Comparison of ENCODE assay signal across 8 cellular contexts in the genomic region with DNA sequence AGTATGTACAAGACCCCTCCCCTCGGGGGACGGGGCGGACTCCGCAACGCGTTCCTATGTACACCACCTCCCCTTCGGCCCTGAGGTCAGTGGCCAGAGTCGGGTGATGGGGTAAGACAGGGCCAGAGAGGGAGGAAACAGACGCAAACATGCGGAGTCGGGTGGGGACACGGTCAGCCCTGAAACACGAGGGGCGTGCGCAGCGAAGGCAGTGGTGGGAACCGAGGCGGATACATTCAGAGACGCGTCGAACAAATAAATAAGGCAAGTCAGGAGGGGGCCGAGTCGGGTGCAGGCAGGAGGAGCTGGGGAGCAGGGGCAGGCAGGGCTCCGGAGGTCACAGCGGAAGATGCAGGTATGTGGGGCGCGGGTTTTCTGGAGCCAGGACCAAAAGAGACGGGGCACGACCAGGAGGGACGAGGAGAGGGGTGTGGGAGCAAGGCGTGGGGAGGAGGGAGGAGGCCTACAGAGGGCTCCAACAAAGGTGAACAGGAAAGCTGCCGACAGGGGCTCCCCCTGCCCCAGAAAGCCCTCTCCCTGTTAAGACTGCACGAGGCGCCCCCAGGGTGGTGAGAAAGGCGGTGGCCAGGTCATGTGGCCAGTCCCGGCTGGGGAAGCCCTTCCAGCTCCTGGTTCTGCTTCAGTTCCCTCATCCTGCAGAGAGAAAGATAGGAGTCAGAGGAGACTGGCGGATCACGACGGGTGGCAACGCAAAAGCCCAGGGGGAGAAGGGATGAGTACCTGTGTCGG. TPM values are rescaled to one million over a fixed set of nuclear protein-coding genes. Genes with fewer than 3 reads are reported as not detected.
DNase-seq lines count a peak whose midpoint lies in the region; ATAC-seq and TF ChIP-seq lines count a peak whose summit lies in the region.

No MANE protein-coding gene starts in this region.

- H3K4me3 Mint-ChIP-seq in chondrocyte (ENCODE audit: unreplicated experiment) = no peak overlapping the region

- H2BK15ac ChIP-seq in mesenchymal stem cell (ENCODE audit: low read depth, poor library complexity, severe bottlenecking) = peak overlapping the region; percentile 99

- H3K18ac ChIP-seq in mesenchymal stem cell (ENCODE audit: low read depth in 1 of 2, low read length in 2 of 2) = peak overlapping the region; percentile 87 to 99

- H3K4ac ChIP-seq in mesenchymal stem cell (ENCODE audit: low read depth in 1 of 2, low read length in 2 of 2) = peak overlapping the region; percentile 50 to 97

- CTCF ChIA-PET in RWPE1 (lab: Yijun Ruan, JAX) = interaction anchor here (0.9 to 1.4 kb wide), 3 partner anchors 12 to 58 kb away, joined by 3 to 5 read pairs (median 3); no protein-coding TSS in a partner anchor

- H3K9ac ChIP-seq in mesenchymal stem cell (ENCODE audit: low read length) = peak overlapping the region; percentile 99

- peak overlapping the region; percentile 74 for H2BK120ac ChIP-seq in mesenchymal stem cell (ENCODE audit: low read depth, low read length)

- peak overlapping the region; percentile 97 for H4K91ac ChIP-seq in mesenchymal stem cell (ENCODE audit: low read length)

- POLR2A ChIA-PET in RWPE1 (lab: Yijun Ruan, JAX; ENCODE audit: low non-redundant PET) = interaction anchor here (0.6 to 2.0 kb wide), 6 partner anchors 9 to 23 kb away, joined by 3 to 10 read pairs (median 4); a partner anchor contains a TSS

- peak overlapping the region; percentile 39 for H2BK5ac ChIP-seq in mesenchymal stem cell (ENCODE audit: low read depth, low read length, poor library complexity, severe bottlenecking)

- H3K36me3 ChIP-seq in mesenchymal stem cell (ENCODE audit: control insufficient read depth in 1 of 2, insufficient read depth in 2 of 2, low read depth in 1 of 2, low read length in 2 of 2) = peaks cover 35 to 41% of the 10 kb centered on the region in 2 experiments

- peaks cover 43% of the 10 kb centered on the region for H3K4me1 Mint-ChIP-seq in chondrocyte (ENCODE audit: low read depth)

- H3K14ac ChIP-seq in mesenchymal stem cell (ENCODE audit: low read length in 2 of 2) = peak overlapping the region in 1 of 2 experiments; percentile 95

- H3K36me3 Mint-ChIP-seq in chondrocyte (ENCODE audit: low read depth) = peaks cover 27% of the 10 kb centered on the region

- H3K23ac ChIP-seq in mesenchymal stem cell (ENCODE audit: low read length in 2 of 2) = peak overlapping the region in 1 of 2 experiments; percentile 90

- 7% methylated on average over 40 of the region's 41 CpGs for WGBS in mesenchymal stem cell

- H3K9me3 ChIP-seq in mesenchymal stem cell (ENCODE audit: control insufficient read depth, low read length) = no peaks in the 10 kb centered on the region

- no peaks in the 10 kb centered on the region for H3K9me3 Mint-ChIP-seq in chondrocyte (ENCODE audit: low read depth)

- no peaks in the 10 kb centered on the region for H3K27me3 Mint-ChIP-seq in chondrocyte (ENCODE audit: low read depth)

- peak overlapping the region; percentile 79 to 85 for H2BK12ac ChIP-seq in mesenchymal stem cell (ENCODE audit: low read length in 2 of 2)

- no peaks in the 10 kb centered on the region for H3K27me3 ChIP-seq in mesenchymal stem cell (ENCODE audit: control insufficient read depth in 1 of 2, insufficient read depth in 1 of 2, low read length in 2 of 2)

- ATAC-seq in GM21526 (IDR thresholded peaks at IDR 0.05; ENCODE audit: low FRiP score, unreplicated experiment) = no peak

- peak overlapping the region; percentile 59 to 94 for H3K4me3 ChIP-seq in mesenchymal stem cell (ENCODE audit: insufficient read depth in 1 of 2, low read depth in 1 of 2, low read length in 2 of 2)

- no peak overlapping the region for H3K27ac Mint-ChIP-seq in chondrocyte (ENCODE audit: unreplicated experiment)

- H3K27ac ChIP-seq in RWPE1 (peak overlapping the region; percentile 98), mesenchymal stem cell (ENCODE audit: low read length, poor library complexity, severe bottlenecking) (peak overlapping the region; percentile 95)

- peak overlapping the region; percentile 15 for H2AFZ ChIP-seq in mesenchymal stem cell (ENCODE audit: low read depth, low read length)

- H3K4me2 ChIP-seq in mesenchymal stem cell (ENCODE audit: low read length, poor library complexity, severe bottlenecking) = peak overlapping the region; percentile 82

- DNase-seq in stimulated activated CD4-positive, alpha-beta T cell treated with anti-CD3 and anti-CD28 coated beads, Interleukin-12 subunit alpha, Interleukin-12 subunit beta, amount 100 ng/mL, for 4 hours = peak; percentile 43
- DNase-seq in stimulated activated CD4-positive, alpha-beta T cell treated with anti-CD3 and anti-CD28 coated beads, Interleukin-2, amount 100 ng/mL, for 48 hours = no peak
- DNase-seq in RWPE1 (ENCODE audit: low spot score) = no peak
- DNase-seq in chondrocyte (ENCODE audit: low spot score) = no peak
- peak; percentile 45 for DNase-seq in mesenchymal stem cell
- peak; percentile 62 for DNase-seq in ureter (ENCODE audit: low spot score)
- DNase-seq in UCSD-AML1 (lab: John Stamatoyannopoulos, UW; ENCODE audit: unreplicated experiment) = no peak

- H2AK5ac ChIP-seq in mesenchymal stem cell (ENCODE audit: low read length, severe bottlenecking) = peak overlapping the region; percentile 72

- no peak for TF ChIP-seq CTCF in RWPE1 (conservative IDR thresholded peaks at IDR 0.05; ENCODE audit: low read depth)
- peak; percentile 27 for TF ChIP-seq CTCF in chondrocyte (IDR thresholded peaks at IDR 0.05)

- H3K4me1 ChIP-seq in mesenchymal stem cell (ENCODE audit: control insufficient read depth, insufficient read depth, low read depth, low read length) = peaks cover 31% of the 10 kb centered on the region

- peak overlapping the region; percentile 89 for H4K8ac ChIP-seq in mesenchymal stem cell (ENCODE audit: low read length)

- H3K79me1 ChIP-seq in mesenchymal stem cell (replicated peaks; ENCODE audit: low read length, poor library complexity, severe bottlenecking) = peaks cover 27% of the 10 kb centered on the region

RNA-seq across cellular contexts. Expression of a gene that starts 0.7 kb away (rescaled TPM):
- total RNA-seq in chondrocyte (73.0 to 87.3 TPM (median 79.4 TPM) in 3 replicates), ureter (66.4 TPM)
- polyA plus RNA-seq in mesenchymal stem cell (2013, experiment 1 of 2) = 51.2 TPM
- polyA plus RNA-seq in mesenchymal stem cell (2013, experiment 2 of 2) = 49.7 TPM

RNA-seq across cellular contexts. Expression of a gene that starts 17.4 kb away (rescaled TPM):
- total RNA-seq in chondrocyte (7.0 to 9.8 TPM (median 7.4 TPM) in 3 replicates), ureter (6.2 TPM)
- 3.9 TPM for polyA plus RNA-seq in mesenchymal stem cell (2013, experiment 1 of 2)
- polyA plus RNA-seq in mesenchymal stem cell (2013, experiment 2 of 2) = 3.3 TPM

RNA-seq across cellular contexts. Expression of a gene that starts 19.1 kb away (rescaled TPM):
- 47.4 to 97.8 TPM (median 90.2 TPM) in 3 replicates for total RNA-seq in chondrocyte
- polyA plus RNA-seq in mesenchymal stem cell (2013, experiment 1 of 2) = 51.0 TPM
- 49.6 TPM for polyA plus RNA-seq in mesenchymal stem cell (2013, experiment 2 of 2)
- 86.0 TPM for total RNA-seq in ureter

RNA-seq across cellular contexts. Expression of a gene that starts 20.0 kb away (rescaled TPM):
- total RNA-seq in chondrocyte (512 to 784 TPM (median 766 TPM) in 3 replicates), ureter (598 TPM)
- 1,651 TPM for polyA plus RNA-seq in mesenchymal stem cell (2013, experiment 1 of 2)
- polyA plus RNA-seq in mesenchymal stem cell (2013, experiment 2 of 2) = 1,671 TPM

RNA-seq across cellular contexts. Expression of a gene that starts 28.3 kb away (rescaled TPM):
- total RNA-seq in chondrocyte (69.7 to 95.8 TPM (median 74.5 TPM) in 3 replicates), ureter (129 TPM)
- polyA plus RNA-seq in mesenchymal stem cell (2013, experiment 1 of 2) = 84.3 TPM
- 84.9 TPM for polyA plus RNA-seq in mesenchymal stem cell (2013, experiment 2 of 2)

Comparison
In these comparisons a context has a peak if more than half of its experiments do, and no peak if none do; other contexts are left out.
1. DNase-seq: peak in stimulated activated CD4-positive, alpha-beta T cell treated with anti-CD3 and anti-CD28 coated beads, Interleukin-12 subunit alpha, Interleukin-12 subunit beta, amount 100 ng/mL, for 4 hours (single experiment), mesenchymal stem cell (single experiment) and ureter (single experiment); none in stimulated activated CD4-positive, alpha-beta T cell treated with anti-CD3 and anti-CD28 coated beads, Interleukin-2, amount 100 ng/mL, for 48 hours (0 of 2), RWPE1 (single experiment), chondrocyte (single experiment) and UCSD-AML1 (single experiment).